In the genomic region with DNA sequence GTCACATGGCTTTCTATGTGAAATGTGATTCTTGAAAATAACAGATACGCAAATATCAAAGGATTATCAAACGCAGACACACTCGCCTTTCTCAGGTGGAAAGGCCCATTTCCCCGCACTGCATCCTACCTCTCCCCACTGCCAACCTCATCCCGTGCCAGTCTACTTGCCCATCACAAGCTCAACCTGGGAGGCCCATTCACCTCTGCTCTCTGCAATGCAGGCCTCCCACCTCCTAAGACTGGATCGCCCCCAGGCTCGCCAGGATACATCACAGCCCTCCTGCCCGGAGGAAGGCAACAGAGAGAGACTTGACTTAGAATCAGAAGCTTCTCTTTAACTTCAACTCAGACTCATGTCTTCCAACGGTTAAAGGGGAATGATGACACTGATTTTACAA, we compare ENCODE assay signal across 12 cellular contexts. TPM values are rescaled to one million over a fixed set of nuclear protein-coding genes. Genes with fewer than 3 reads are reported as not detected.
DNase-seq lines count a peak whose midpoint lies in the region; ATAC-seq, FAIRE-seq and TF ChIP-seq lines count a peak whose summit lies in the region.
"Had no signal": no experiment of that assay in that cellular context is flagged by ENCODE, and none has a peak within 500 bp of the region (broad histone marks: within the 10 kb centered on the region; RNA-seq: fewer than 3 reads in every experiment).

No MANE protein-coding gene starts in this region.

- no peak overlapping the region for H3K4me3 Mint-ChIP-seq in endothelial cell (ENCODE audit: unreplicated experiment)
- H3K4me3 Mint-ChIP-seq in neural progenitor cell: no peak overlapping the region
- H3K4me3 Mint-ChIP-seq in natural killer cell: no peak overlapping the region

- H3K79me2 ChIP-seq in neural progenitor cell (ENCODE audit: low read depth): no peaks in the 10 kb centered on the region

- TF ChIP-seq CTCF in endothelial cell (IDR thresholded peaks at IDR 0.05; ENCODE audit: unreplicated experiment) (no peak), neural progenitor cell (IDR thresholded peaks at IDR 0.05) (no peak), natural killer cell (IDR thresholded peaks at IDR 0.05) (no peak)

- no peak for ATAC-seq in natural killer cell

- FAIRE-seq in HTR-8/SVneo (lab: Jason Lieb, UNC): no peak
- FAIRE-seq: GM18507 had no signal

- intact Hi-C loops in natural killer cell (cut with micrococcal nuclease): no loop called here

- H3K9me3 Mint-ChIP-seq in endothelial cell (ENCODE audit: unreplicated experiment): no peaks in the 10 kb centered on the region
- H3K9me3 Mint-ChIP-seq in neural progenitor cell: peaks cover 2% of the 10 kb centered on the region
- H3K9me3 Mint-ChIP-seq in natural killer cell: no peaks in the 10 kb centered on the region

- H3K9me3 ChIP-seq in neural progenitor cell (ENCODE audit: low read depth): no peaks in the 10 kb centered on the region

- H3K9ac ChIP-seq in neural progenitor cell: no peak overlapping the region

- peaks cover 8% of the 10 kb centered on the region for H4K20me1 ChIP-seq in neural progenitor cell (ENCODE audit: low read depth)

- peaks cover 3% of the 10 kb centered on the region for H3F3A ChIP-seq in neural progenitor cell (ENCODE audit: low read depth)

- H3K27me3 Mint-ChIP-seq in endothelial cell (ENCODE audit: unreplicated experiment) (peaks cover 2% of the 10 kb centered on the region), neural progenitor cell (ENCODE audit: insufficient read depth, low read depth) (no peaks in the 10 kb centered on the region), natural killer cell (ENCODE audit: low read depth in 2 of 2) (no peaks in the 10 kb centered on the region)

- peaks cover 21% of the 10 kb centered on the region for H3K4me1 ChIP-seq in neural progenitor cell

- no peaks in the 10 kb centered on the region for H3K27me3 ChIP-seq in neural progenitor cell

- DNase-seq in AG20443 (ENCODE audit: low spot score) (peak; percentile 20), HTR-8/SVneo (ENCODE audit: insufficient read length, low spot score) (peak; percentile 18), endothelial cell (ENCODE audit: low spot score) (no peak), neural progenitor cell (ENCODE audit: low spot score) (no peak), natural killer cell (no peak), HuH-7 (ENCODE audit: low spot score) (no peak), GM03348 (ENCODE audit: low spot score) (no peak), mucosa of gallbladder (ENCODE audit: low spot score) (no peak)
- DNase-seq: hypothalamus, MV-4-11 had no signal

- no peak overlapping the region for H3K4me3 ChIP-seq in neural progenitor cell

- H3K36me3 Mint-ChIP-seq in endothelial cell (ENCODE audit: low read depth, unreplicated experiment): peaks cover 43% of the 10 kb centered on the region
- peaks cover 39% of the 10 kb centered on the region for H3K36me3 Mint-ChIP-seq in neural progenitor cell
- peaks cover 13% of the 10 kb centered on the region for H3K36me3 Mint-ChIP-seq in natural killer cell

- peak overlapping the region; percentile 52 for H3K27ac Mint-ChIP-seq in endothelial cell (ENCODE audit: unreplicated experiment)
- H3K27ac Mint-ChIP-seq in neural progenitor cell: peak overlapping the region; percentile 67
- no peak overlapping the region for H3K27ac Mint-ChIP-seq in natural killer cell

- H3K36me3 ChIP-seq in neural progenitor cell: peaks cover 9% of the 10 kb centered on the region

- H3K4me2 ChIP-seq in neural progenitor cell: no peak overlapping the region

- H3K27ac ChIP-seq in neural progenitor cell: peak overlapping the region; percentile 27

- H3K4me1 Mint-ChIP-seq in endothelial cell (ENCODE audit: unreplicated experiment): no peaks in the 10 kb centered on the region
- H3K4me1 Mint-ChIP-seq in neural progenitor cell: peaks cover 21% of the 10 kb centered on the region
- no peaks in the 10 kb centered on the region for H3K4me1 Mint-ChIP-seq in natural killer cell

- no peak overlapping the region for H2AFZ ChIP-seq in neural progenitor cell (replicated peaks)

RNA-seq across cellular contexts. Expression of a gene that starts 33.3 kb away (rescaled TPM):
- total RNA-seq in endothelial cell (ENCODE audit: unreplicated experiment) (31.7 TPM), neural progenitor cell (ENCODE audit: low replicate concordance) (33.5 and 56.3 TPM in 2 replicates), natural killer cell (10 to 100 TPM; 26.9 to 36.3 (median 35.2) TPM), mucosa of gallbladder (23.5 TPM)

RNA-seq across cellular contexts. Expression of a gene that starts 46.5 kb away (rescaled TPM):
- total RNA-seq in endothelial cell (ENCODE audit: unreplicated experiment) (not detected), neural progenitor cell (ENCODE audit: low replicate concordance) (not detected in 2 replicates), natural killer cell (under 1 TPM in 1 of 3 donors, not detected in 2; 0.40 TPM), mucosa of gallbladder (86.0 TPM)
- total RNA-seq: OCI-LY7 had no signal

Comparison
In these comparisons a context has a peak if more than half of its experiments do, and no peak if none do; other contexts are left out.
1. DNase-seq: peak in AG20443 (single experiment) and HTR-8/SVneo (single experiment); none in endothelial cell (single experiment), neural progenitor cell (single experiment), natural killer cell (single experiment), HuH-7 (single experiment), GM03348 (single experiment) and mucosa of gallbladder (single experiment).
2. H3K27ac Mint-ChIP-seq: peak in endothelial cell (single experiment) and neural progenitor cell (single experiment); none in natural killer cell (0 of 2).
3. RNA of a gene that starts 46.5 kb away (total RNA-seq): 86.0 TPM in mucosa of gallbladder (single experiment); 0.40 TPM in natural killer cell, not detected in endothelial cell (single experiment) and not detected in neural progenitor cell; every median in the first group is over 10 times any median in the second.